15 cellular contexts compared by ENCODE assay signal in genomic region chr4:101101072-101101471, GRCh38.
"Had no signal": no experiment of that assay in that cellular context is flagged by ENCODE, and none has a peak within 500 bp of the region (broad histone marks: within the 10 kb centered on the region; RNA-seq: fewer than 3 reads in every experiment).

No MANE protein-coding gene starts in this region.

- H3K27ac ChIP-seq: cardiac muscle cell, esophagus squamous epithelium, tibial artery had no signal

- H3K9me3 ChIP-seq: esophagus squamous epithelium, tibial artery had no signal

- H3K27me3 ChIP-seq: cardiac muscle cell, esophagus squamous epithelium, tibial artery had no signal

- ATAC-seq: activated CD4-positive, alpha-beta T cell treated with anti-CD3 and anti-CD28 coated beads for 36 hours; left colon; WTC11 had no signal

- H3K36me3 ChIP-seq: cardiac muscle cell, tibial artery had no signal

- DNase-seq: activated CD4-positive, alpha-beta T cell treated with anti-CD3 and anti-CD28 coated beads for 36 hours; activated CD4-positive, alpha-beta T cell treated with anti-CD3 and anti-CD28 coated beads, Interleukin-2, amount 50 U/mL, for 48 hours; activated naive CD8-positive, alpha-beta T cell treated with anti-CD3 and anti-CD28 coated beads for 36 hours; amniotic stem cell; effector CD8-positive, alpha-beta T cell; esophagus squamous epithelium; left colon; nephron progenitor cell; nucleus accumbens; posterior cingulate gyrus; stimulated activated CD8-positive, alpha-beta memory T cell treated with anti-CD3 and anti-CD28 coated beads, Interleukin-4, amount 100 ng/mL, for 48 hours; stimulated activated naive CD4-positive, alpha-beta T cell; tibial artery had no signal

- H3K4me3 ChIP-seq: cardiac muscle cell, esophagus squamous epithelium, tibial artery had no signal
